Comparison of ENCODE assay signal across 8 cellular contexts in genomic region chr1:224183591-224184312, GRCh38. TPM values are rescaled to one million over a fixed set of nuclear protein-coding genes. Genes with fewer than 3 reads are reported as not detected.
DNase-seq lines count a peak whose midpoint lies in the region; ATAC-seq lines count a peak whose summit lies in the region.

No MANE protein-coding gene starts in this region.

- peaks cover 24% of the 10 kb centered on the region for H3K4me1 ChIP-seq in effector memory CD4-positive, alpha-beta T cell (ENCODE audit: control insufficient read depth, insufficient read depth, low read length, poor library complexity, severe bottlenecking)
- peaks cover 12% of the 10 kb centered on the region for H3K4me1 ChIP-seq in mesenchymal stem cell (ENCODE audit: control insufficient read depth, insufficient read depth, low read depth, low read length)

- intact Hi-C loops in activated CD4-positive, alpha-beta memory T cell treated with anti-CD3 and anti-CD28 coated beads for 36 hours (cut with micrococcal nuclease): loop anchor here (2.0 to 5.0 kb wide), 6 partner anchors 149 to 351 kb away; partner anchors contain the start of genes TP53BP2 and WDR26

- peak overlapping the region; percentile 29 to 54 for H2BK12ac ChIP-seq in mesenchymal stem cell (ENCODE audit: low read length in 2 of 2)

- no peaks in the 10 kb centered on the region for H3K27me3 Mint-ChIP-seq in activated CD4-positive, alpha-beta memory T cell treated with anti-CD3 and anti-CD28 coated beads for 36 hours

- CTCF ChIA-PET in activated CD4-positive, alpha-beta memory T cell treated with anti-CD3 and anti-CD28 coated beads for 36 hours (lab: Charles Lee): interaction anchor here (1.4 kb wide), 1 partner anchor 9 kb away, joined by 3 read pairs; no protein-coding TSS in a partner anchor

- H3K4me3 ChIP-seq in effector memory CD4-positive, alpha-beta T cell (ENCODE audit: insufficient read depth, low read depth, low read length, poor library complexity, severe bottlenecking): peak overlapping the region; percentile 87
- peak overlapping the region; percentile 87 to 97 for H3K4me3 ChIP-seq in mesenchymal stem cell (ENCODE audit: insufficient read depth in 1 of 2, low read depth in 1 of 2, low read length in 2 of 2)

- H3K4me1 Mint-ChIP-seq in activated CD4-positive, alpha-beta memory T cell treated with anti-CD3 and anti-CD28 coated beads for 36 hours (ENCODE audit: low read depth): peaks cover 51% of the 10 kb centered on the region

- POLR2A ChIA-PET in activated CD4-positive, alpha-beta memory T cell treated with anti-CD3 and anti-CD28 coated beads for 36 hours (lab: Charles Lee): interaction anchor here (2.7 to 3.6 kb wide), 2 partner anchors 9 to 14 kb away, joined by 21 to 27 read pairs; no protein-coding TSS in a partner anchor

- H3K27ac ChIP-seq in effector memory CD4-positive, alpha-beta T cell (ENCODE audit: insufficient read depth, low read length, poor library complexity, severe bottlenecking): peak overlapping the region; percentile 93
- H3K27ac ChIP-seq in mesenchymal stem cell (ENCODE audit: low read length, poor library complexity, severe bottlenecking): peak overlapping the region; percentile 94

- peak overlapping the region; percentile 97 to 99 for H3K14ac ChIP-seq in mesenchymal stem cell (ENCODE audit: low read length in 2 of 2)

- peak overlapping the region; percentile 96 for H2BK5ac ChIP-seq in mesenchymal stem cell (ENCODE audit: low read depth, low read length, poor library complexity, severe bottlenecking)

- peak; percentile 85 for DNase-seq in AG20443 (ENCODE audit: low spot score)
- peak; percentile 7 for DNase-seq in NCI-H446 treated with DMSO at 0.1 percent for 48 hours (lab: John Stamatoyannopoulos, UW)
- peak; percentile 74 for DNase-seq in activated CD4-positive, alpha-beta memory T cell treated with anti-CD3 and anti-CD28 coated beads for 36 hours
- peak; percentile 38 to 45 (median 39) for DNase-seq in effector memory CD4-positive, alpha-beta T cell
- peak; percentile 74 for DNase-seq in mesenchymal stem cell
- peak; percentile 18 to 50 for DNase-seq in stimulated activated CD8-positive, alpha-beta memory T cell treated with anti-CD3 and anti-CD28 coated beads, Interleukin-15, amount 100 ng/mL, for 4 hours (ENCODE audit: low read depth in 2 of 2)

- peak overlapping the region; percentile 96 for H4K91ac ChIP-seq in mesenchymal stem cell (ENCODE audit: low read length)

- H3K23ac ChIP-seq in mesenchymal stem cell (ENCODE audit: low read length in 2 of 2): peak overlapping the region in 1 of 2 experiments; percentile 94

- H2AFZ ChIP-seq in mesenchymal stem cell (ENCODE audit: low read depth, low read length): peak overlapping the region; percentile 81

- no peaks in the 10 kb centered on the region for H3K36me3 ChIP-seq in effector memory CD4-positive, alpha-beta T cell (ENCODE audit: control insufficient read depth, insufficient read depth, low read length)
- peaks cover 6 to 13% of the 10 kb centered on the region in 2 experiments for H3K36me3 ChIP-seq in mesenchymal stem cell (ENCODE audit: control insufficient read depth in 1 of 2, insufficient read depth in 2 of 2, low read depth in 1 of 2, low read length in 2 of 2)

- H3K27ac Mint-ChIP-seq in activated CD4-positive, alpha-beta memory T cell treated with anti-CD3 and anti-CD28 coated beads for 36 hours: peak overlapping the region; percentile 87

- peak overlapping the region; percentile 94 to 100 for H3K4ac ChIP-seq in mesenchymal stem cell (ENCODE audit: low read depth in 1 of 2, low read length in 2 of 2)

- peak overlapping the region; percentile 77 for H3K4me3 Mint-ChIP-seq in activated CD4-positive, alpha-beta memory T cell treated with anti-CD3 and anti-CD28 coated beads for 36 hours

- H3K4me2 ChIP-seq in mesenchymal stem cell (ENCODE audit: low read length, poor library complexity, severe bottlenecking): peak overlapping the region; percentile 70

- peak; percentile 44 for ATAC-seq in GM18868 (IDR thresholded peaks at IDR 0.05; ENCODE audit: unreplicated experiment)
- ATAC-seq in HG03103 (IDR thresholded peaks at IDR 0.05; ENCODE audit: low read depth, unreplicated experiment): peak; percentile 34

- peak overlapping the region; percentile 89 for H4K8ac ChIP-seq in mesenchymal stem cell (ENCODE audit: low read length)

- no peaks in the 10 kb centered on the region for H3K9me3 ChIP-seq in effector memory CD4-positive, alpha-beta T cell (ENCODE audit: control insufficient read depth, low read length)
- H3K9me3 ChIP-seq in mesenchymal stem cell (ENCODE audit: control insufficient read depth, low read length): no peaks in the 10 kb centered on the region

- no peaks in the 10 kb centered on the region for H3K9me3 Mint-ChIP-seq in activated CD4-positive, alpha-beta memory T cell treated with anti-CD3 and anti-CD28 coated beads for 36 hours

- peak overlapping the region; percentile 96 for H3K9ac ChIP-seq in mesenchymal stem cell (ENCODE audit: low read length)

- H3K27me3 ChIP-seq in effector memory CD4-positive, alpha-beta T cell (replicated peaks; ENCODE audit: control insufficient read depth, insufficient read depth, low read length, poor library complexity, severe bottlenecking): no peaks in the 10 kb centered on the region
- no peaks in the 10 kb centered on the region for H3K27me3 ChIP-seq in mesenchymal stem cell (ENCODE audit: control insufficient read depth in 1 of 2, insufficient read depth in 1 of 2, low read length in 2 of 2)

- 1% methylated on average over 45 of the region's 53 CpGs for WGBS in mesenchymal stem cell

- H2AK5ac ChIP-seq in mesenchymal stem cell (ENCODE audit: low read length, severe bottlenecking): peak overlapping the region; percentile 73

- H3K18ac ChIP-seq in mesenchymal stem cell (ENCODE audit: low read depth in 1 of 2, low read length in 2 of 2): peak overlapping the region; percentile 99 to 100

- no peaks in the 10 kb centered on the region for H3K79me1 ChIP-seq in mesenchymal stem cell (replicated peaks; ENCODE audit: low read length, poor library complexity, severe bottlenecking)

- H2BK15ac ChIP-seq in mesenchymal stem cell (ENCODE audit: low read depth, poor library complexity, severe bottlenecking): peak overlapping the region; percentile 99

- peaks cover 11% of the 10 kb centered on the region for H3K36me3 Mint-ChIP-seq in activated CD4-positive, alpha-beta memory T cell treated with anti-CD3 and anti-CD28 coated beads for 36 hours

- H2BK120ac ChIP-seq in mesenchymal stem cell (ENCODE audit: low read depth, low read length): peak overlapping the region; percentile 94

RNA-seq across cellular contexts. Expression of gene DEGS1, which starts 0.7 kb away (rescaled TPM):
- 10 to 100 TPM; 27.9 to 28.4 TPM for total RNA-seq in activated CD4-positive, alpha-beta memory T cell treated with anti-CD3 and anti-CD28 coated beads for 36 hours
- 123 TPM for polyA plus RNA-seq in mesenchymal stem cell (2013, experiment 1 of 2)
- 127 TPM for polyA plus RNA-seq in mesenchymal stem cell (2013, experiment 2 of 2)

Comparison
In these comparisons a context has a peak if more than half of its experiments do, and no peak if none do; other contexts are left out.
1. Peak in every context shown above with its lines: DNase-seq, ATAC-seq, H3K4me3 ChIP-seq and H3K27ac ChIP-seq.
2. DNase-seq: peak in every context shown above with its lines; median percentile 85 in AG20443; 74 in activated CD4-positive, alpha-beta memory T cell treated with anti-CD3 and anti-CD28 coated beads for 36 hours; 74 in mesenchymal stem cell; 39 in effector memory CD4-positive, alpha-beta T cell; 34 in stimulated activated CD8-positive, alpha-beta memory T cell treated with anti-CD3 and anti-CD28 coated beads, Interleukin-15, amount 100 ng/mL, for 4 hours; 7 in NCI-H446 treated with DMSO at 0.1 percent for 48 hours.